ENCODE assay signal across 16 cellular contexts in the genomic region with DNA sequence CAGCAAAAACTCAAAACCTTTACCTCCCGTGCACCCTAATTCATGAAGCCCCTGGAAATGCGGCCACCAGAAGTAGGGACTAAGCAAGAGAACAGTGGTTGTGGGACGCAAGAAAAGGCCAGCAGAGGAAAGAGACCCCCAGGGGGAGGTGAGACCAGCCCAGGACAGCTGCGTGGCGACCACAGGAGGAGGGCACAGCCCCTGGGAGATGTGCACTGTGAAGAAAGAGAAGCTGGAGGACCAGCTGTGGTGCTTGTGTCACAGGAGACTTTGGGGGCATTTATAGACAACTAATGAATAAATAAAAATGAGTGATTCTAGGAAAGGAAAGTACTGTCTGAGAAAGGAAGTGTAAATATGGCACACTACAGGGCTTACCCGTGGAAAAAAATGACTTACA.
DNase-seq lines count a peak whose midpoint lies in the region; ATAC-seq and TF ChIP-seq lines count a peak whose summit lies in the region.
"Had no signal": no experiment of that assay in that cellular context is flagged by ENCODE, and none has a peak within 500 bp of the region (broad histone marks: within the 10 kb centered on the region; RNA-seq: fewer than 3 reads in every experiment).

No MANE protein-coding gene starts in this region.

- H3K4me1 ChIP-seq in HEK293 (ENCODE audit: control insufficient read depth, insufficient read depth, low read length) = no peaks in the 10 kb centered on the region
- no peaks in the 10 kb centered on the region for H3K4me1 ChIP-seq in spleen

- H3K9me3 Mint-ChIP-seq in activated CD8-positive, alpha-beta memory T cell treated with anti-CD3 and anti-CD28 coated beads, Interleukin-2, amount 10 ng/mL, durations not matched to agents 7 days and 5 days (ENCODE audit: low read depth) = peaks cover 10% of the 10 kb centered on the region
- H3K9me3 Mint-ChIP-seq in activated CD4-positive, alpha-beta T cell treated with anti-CD3 and anti-CD28 coated beads, Interleukin-2, amount 10 ng/mL, durations not matched to agents 7 days and 5 days = peaks cover 12% of the 10 kb centered on the region

- TF ChIP-seq CTCF in HEK293 (tag by site-specific recombination; IDR thresholded peaks at IDR 0.05) (no peak), spleen (IDR thresholded peaks at IDR 0.05 in 8 of 11, conservative IDR thresholded peaks at IDR 0.05 in 3 of 11) (no peak)

- peak; percentile 29 for DNase-seq in activated CD8-positive, alpha-beta memory T cell treated with anti-CD3 and anti-CD28 coated beads, Interleukin-2, amount 10 ng/mL, durations not matched to agents 7 days and 5 days
- DNase-seq in activated CD8-positive, alpha-beta memory T cell treated with anti-CD3 and anti-CD28 coated beads, Interleukin-2, amount 50 U/mL, for 4 hours = no peak
- DNase-seq in iPS-NIHi7 (ENCODE audit: extremely low spot score) (peak; percentile 1), spleen (peak; percentile 37), DMS114 treated with DMSO at 0.1 percent for 48 hours (lab: John Stamatoyannopoulos, UW; ENCODE audit: unreplicated experiment) (no peak), NCI-H446 treated with DMSO at 0.1 percent for 48 hours (lab: John Stamatoyannopoulos, UW) (no peak)
- no peak for DNase-seq in activated CD4-positive, alpha-beta T cell treated with anti-CD3 and anti-CD28 coated beads, Interleukin-2, amount 10 ng/mL, durations not matched to agents 7 days and 5 days
- DNase-seq: Calu3; CD4-positive, CD25-positive, alpha-beta regulatory T cell; DMS 273 treated with DMSO at 0.1 percent for 48 hours; DMS79 treated with DMSO at 0.1 percent for 48 hours; EL; HCEC 1CT had no signal

- H3K27ac ChIP-seq in HEK293 (ENCODE audit: extremely low read depth, low read depth, low read length) (no peak overlapping the region), spleen (no peak overlapping the region)
- H3K27ac ChIP-seq: 22Rv1, HL-60 had no signal

- no peaks in the 10 kb centered on the region for H3K27me3 Mint-ChIP-seq in activated CD8-positive, alpha-beta memory T cell treated with anti-CD3 and anti-CD28 coated beads, Interleukin-2, amount 10 ng/mL, durations not matched to agents 7 days and 5 days
- no peaks in the 10 kb centered on the region for H3K27me3 Mint-ChIP-seq in activated CD4-positive, alpha-beta T cell treated with anti-CD3 and anti-CD28 coated beads, Interleukin-2, amount 10 ng/mL, durations not matched to agents 7 days and 5 days
- H3K27me3 Mint-ChIP-seq: CD4-positive, CD25-positive, alpha-beta regulatory T cell had no signal

- CTCF ChIA-PET in activated CD8-positive, alpha-beta memory T cell treated with anti-CD3 and anti-CD28 coated beads, Interleukin-2, amount 10 ng/mL, durations not matched to agents 7 days and 5 days (lab: Charles Lee) = no interaction called here
- CTCF ChIA-PET in HEK293 (lab: Yijun Ruan, JAX) = no interaction called here
- CTCF ChIA-PET in activated CD4-positive, alpha-beta T cell treated with anti-CD3 and anti-CD28 coated beads, Interleukin-2, amount 10 ng/mL, durations not matched to agents 7 days and 5 days (lab: Charles Lee) = no interaction called here

- H3K36me3 Mint-ChIP-seq in activated CD8-positive, alpha-beta memory T cell treated with anti-CD3 and anti-CD28 coated beads, Interleukin-2, amount 10 ng/mL, durations not matched to agents 7 days and 5 days = no peaks in the 10 kb centered on the region
- H3K36me3 Mint-ChIP-seq in activated CD4-positive, alpha-beta T cell treated with anti-CD3 and anti-CD28 coated beads, Interleukin-2, amount 10 ng/mL, durations not matched to agents 7 days and 5 days (ENCODE audit: low read depth) = no peaks in the 10 kb centered on the region

- H3K9me3 ChIP-seq in HEK293 (ENCODE audit: control insufficient read depth, insufficient read depth, low read depth, low read length) (no peaks in the 10 kb centered on the region), spleen (no peaks in the 10 kb centered on the region)

- POLR2A ChIA-PET in HEK293 (lab: Yijun Ruan, JAX) = no interaction called here
- POLR2A ChIA-PET in activated CD4-positive, alpha-beta T cell treated with anti-CD3 and anti-CD28 coated beads, Interleukin-2, amount 10 ng/mL, durations not matched to agents 7 days and 5 days (lab: Charles Lee) = no interaction called here

- H3K4me3 Mint-ChIP-seq in activated CD8-positive, alpha-beta memory T cell treated with anti-CD3 and anti-CD28 coated beads, Interleukin-2, amount 10 ng/mL, durations not matched to agents 7 days and 5 days = no peak overlapping the region
- H3K4me3 Mint-ChIP-seq in activated CD4-positive, alpha-beta T cell treated with anti-CD3 and anti-CD28 coated beads, Interleukin-2, amount 10 ng/mL, durations not matched to agents 7 days and 5 days = no peak overlapping the region
- H3K4me3 Mint-ChIP-seq: CD4-positive, CD25-positive, alpha-beta regulatory T cell had no signal

- H3K4me1 Mint-ChIP-seq in activated CD8-positive, alpha-beta memory T cell treated with anti-CD3 and anti-CD28 coated beads, Interleukin-2, amount 10 ng/mL, durations not matched to agents 7 days and 5 days = no peaks in the 10 kb centered on the region
- no peaks in the 10 kb centered on the region for H3K4me1 Mint-ChIP-seq in activated CD4-positive, alpha-beta T cell treated with anti-CD3 and anti-CD28 coated beads, Interleukin-2, amount 10 ng/mL, durations not matched to agents 7 days and 5 days
- H3K4me1 Mint-ChIP-seq: CD4-positive, CD25-positive, alpha-beta regulatory T cell had no signal

- intact Hi-C loops in spleen (cut with DNase I; ENCODE audit: low total_unique reads) = no loop called here

- TF ChIP-seq POLR2A in spleen (IDR thresholded peaks at IDR 0.05) = no peak

- no peak for ATAC-seq in activated CD8-positive, alpha-beta memory T cell treated with anti-CD3 and anti-CD28 coated beads, Interleukin-2, amount 10 ng/mL, durations not matched to agents 7 days and 5 days

- 61 to 76% (median 75%) methylated on average over 6 of the region's 6 CpGs for WGBS in spleen, 5 donors

- no peaks in the 10 kb centered on the region for H3K36me3 ChIP-seq in HEK293 (ENCODE audit: control insufficient read depth in 2 of 2, insufficient read depth in 1 of 2, low read length in 2 of 2)
- no peaks in the 10 kb centered on the region for H3K36me3 ChIP-seq in spleen

- no peak overlapping the region for H3K27ac Mint-ChIP-seq in activated CD8-positive, alpha-beta memory T cell treated with anti-CD3 and anti-CD28 coated beads, Interleukin-2, amount 10 ng/mL, durations not matched to agents 7 days and 5 days
- no peak overlapping the region for H3K27ac Mint-ChIP-seq in activated CD4-positive, alpha-beta T cell treated with anti-CD3 and anti-CD28 coated beads, Interleukin-2, amount 10 ng/mL, durations not matched to agents 7 days and 5 days
- H3K27ac Mint-ChIP-seq: CD4-positive, CD25-positive, alpha-beta regulatory T cell had no signal

- H3K4me3 ChIP-seq in HEK293 (ENCODE audit: low read depth, low read length) = no peak overlapping the region
- H3K4me3 ChIP-seq in spleen = no peak overlapping the region

- no peaks in the 10 kb centered on the region for H3K27me3 ChIP-seq in spleen (replicated peaks in 1 of 7)

TF ChIP-seq in HEK293, 187 proteins besides CTCF, POLR2A, EP300 and RAD21:
- TF ChIP-seq RBAK (tag by site-specific recombination; IDR thresholded peaks at IDR 0.05) (no peak), ZNF341 (tag by site-specific recombination; IDR thresholded peaks at IDR 0.05; ENCODE audit: low read depth) (peak; percentile 19; the same call in 1 of the 2 replicates)

Comparison
In these comparisons a context has a peak if more than half of its experiments do, and no peak if none do; other contexts are left out.
1. DNase-seq: peak in activated CD8-positive, alpha-beta memory T cell treated with anti-CD3 and anti-CD28 coated beads, Interleukin-2, amount 10 ng/mL, durations not matched to agents 7 days and 5 days (single experiment), iPS-NIHi7 (single experiment) and spleen (single experiment); none in activated CD8-positive, alpha-beta memory T cell treated with anti-CD3 and anti-CD28 coated beads, Interleukin-2, amount 50 U/mL, for 4 hours (single experiment), DMS114 treated with DMSO at 0.1 percent for 48 hours (single experiment), activated CD4-positive, alpha-beta T cell treated with anti-CD3 and anti-CD28 coated beads, Interleukin-2, amount 10 ng/mL, durations not matched to agents 7 days and 5 days (single experiment) and NCI-H446 treated with DMSO at 0.1 percent for 48 hours (single experiment).